In the genomic region with DNA sequence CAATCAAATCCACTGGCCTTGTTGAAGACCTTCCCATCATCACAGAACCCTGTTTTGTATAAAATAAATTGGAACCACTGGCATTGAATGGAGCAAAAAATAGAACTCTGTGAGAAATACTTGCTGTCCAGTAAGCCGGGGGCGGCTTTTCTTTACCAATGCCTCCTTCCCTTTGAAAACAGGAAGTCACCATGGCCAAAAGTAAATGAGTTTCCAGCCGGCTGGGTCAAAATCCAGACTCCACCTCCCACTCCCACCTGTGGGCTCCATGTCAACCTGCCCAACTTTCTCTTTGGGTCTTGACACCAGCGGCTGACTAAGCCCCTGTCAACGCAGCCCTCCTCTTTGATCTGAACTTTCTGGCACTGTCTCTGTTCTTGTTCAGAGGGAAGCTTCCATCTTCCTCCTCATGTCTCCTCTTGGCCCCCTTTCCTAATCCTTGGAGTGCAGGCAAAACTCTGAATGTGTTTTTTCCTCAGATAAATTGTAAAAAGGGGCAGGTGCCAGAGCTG, we compare ENCODE assay signal across 19 cellular contexts.
"Had no signal": no experiment of that assay in that cellular context is flagged by ENCODE, and none has a peak within 500 bp of the region (broad histone marks: within the 10 kb centered on the region; RNA-seq: fewer than 3 reads in every experiment).

No MANE protein-coding gene starts in this region.

- H3K36me3 ChIP-seq: pancreas, stomach, upper lobe of left lung had no signal

- H3K27me3 ChIP-seq: pancreas, testis, upper lobe of left lung had no signal

- H3K4me3 Mint-ChIP-seq: activated naive CD8-positive, alpha-beta T cell treated with anti-CD3 and anti-CD28 coated beads for 36 hours; activated T-helper 1 cell treated with anti-CD3 and anti-CD28 coated beads, Interleukin-12 subunit alpha, Interleukin-12 subunit beta, Interleukin-2, Interleukin-4 antibody, amounts not matched to agents 30 ng/mL and 10 ng/mL and 1 ng/mL, durations not matched to agents 14 hours and 24 hours and 36 hours; brain; dendritic cell treated with granulocyte-macrophage colony-stimulating factor and Interleukin-4, amounts not matched to agents 40 ng/mL and 50 ng/mL, for 4 days; effector memory CD8-positive, alpha-beta T cell; natural killer cell treated with Interleukin-12 subunit alpha and Interleukin-12 subunit beta and Interleukin-15 and Interleukin-18, amount 100 ng/mL, for 72 hours had no signal

- DNase-seq: activated CD4-positive, CD25-positive, alpha-beta regulatory T cell treated with anti-CD3 and anti-CD28 coated beads, Interleukin-2, amount 50 U/mL, for 72 hours; activated naive CD8-positive, alpha-beta T cell treated with anti-CD3 and anti-CD28 coated beads for 36 hours; amygdala; cerebellar nuclear complex; effector memory CD8-positive, alpha-beta T cell; foreskin melanocyte; left ventricle myocardium superior; mesenchymal stem cell; pancreas; stimulated activated CD4-positive, alpha-beta T cell treated with anti-CD3 and anti-CD28 coated beads, Interleukin-2, amount 100 ng/mL, for 24 hours; stomach; T-helper 9 cell; testis; upper lobe of left lung had no signal

- H3K27ac ChIP-seq: epithelial cell of prostate, pancreas, stomach, testis, upper lobe of left lung had no signal

- H3K27me3 Mint-ChIP-seq: effector memory CD8-positive, alpha-beta T cell had no signal

- ATAC-seq: effector memory CD8-positive, alpha-beta T cell; left ventricle myocardium superior; natural killer cell treated with Interleukin-12 subunit alpha and Interleukin-12 subunit beta and Interleukin-15 and Interleukin-18, amount 100 ng/mL, for 72 hours; pancreas had no signal

- H3K9me3 Mint-ChIP-seq: activated naive CD8-positive, alpha-beta T cell treated with anti-CD3 and anti-CD28 coated beads for 36 hours; activated T-helper 1 cell treated with anti-CD3 and anti-CD28 coated beads, Interleukin-12 subunit alpha, Interleukin-12 subunit beta, Interleukin-2, Interleukin-4 antibody, amounts not matched to agents 30 ng/mL and 10 ng/mL and 1 ng/mL, durations not matched to agents 14 hours and 24 hours and 36 hours; effector memory CD8-positive, alpha-beta T cell; natural killer cell treated with Interleukin-12 subunit alpha and Interleukin-12 subunit beta and Interleukin-15 and Interleukin-18, amount 100 ng/mL, for 72 hours had no signal

- H3K36me3 Mint-ChIP-seq: activated naive CD8-positive, alpha-beta T cell treated with anti-CD3 and anti-CD28 coated beads for 36 hours; brain; natural killer cell treated with Interleukin-12 subunit alpha and Interleukin-12 subunit beta and Interleukin-15 and Interleukin-18, amount 100 ng/mL, for 72 hours had no signal

- H3K4me1 Mint-ChIP-seq: activated naive CD8-positive, alpha-beta T cell treated with anti-CD3 and anti-CD28 coated beads for 36 hours; brain had no signal

- H3K27ac Mint-ChIP-seq: activated naive CD8-positive, alpha-beta T cell treated with anti-CD3 and anti-CD28 coated beads for 36 hours; activated T-helper 1 cell treated with anti-CD3 and anti-CD28 coated beads, Interleukin-12 subunit alpha, Interleukin-12 subunit beta, Interleukin-2, Interleukin-4 antibody, amounts not matched to agents 30 ng/mL and 10 ng/mL and 1 ng/mL, durations not matched to agents 14 hours and 24 hours and 36 hours; dendritic cell treated with granulocyte-macrophage colony-stimulating factor and Interleukin-4, amounts not matched to agents 40 ng/mL and 50 ng/mL, for 4 days; effector memory CD8-positive, alpha-beta T cell; natural killer cell treated with Interleukin-12 subunit alpha and Interleukin-12 subunit beta and Interleukin-15 and Interleukin-18, amount 100 ng/mL, for 72 hours had no signal

- H3K9me3 ChIP-seq: pancreas, stomach, testis, upper lobe of left lung had no signal

- FAIRE-seq: pancreas had no signal

- H3K4me3 ChIP-seq: pancreas, stomach, testis, upper lobe of left lung had no signal

- H3K4me1 ChIP-seq: pancreas, stomach, testis, upper lobe of left lung had no signal
